In the genomic region with DNA sequence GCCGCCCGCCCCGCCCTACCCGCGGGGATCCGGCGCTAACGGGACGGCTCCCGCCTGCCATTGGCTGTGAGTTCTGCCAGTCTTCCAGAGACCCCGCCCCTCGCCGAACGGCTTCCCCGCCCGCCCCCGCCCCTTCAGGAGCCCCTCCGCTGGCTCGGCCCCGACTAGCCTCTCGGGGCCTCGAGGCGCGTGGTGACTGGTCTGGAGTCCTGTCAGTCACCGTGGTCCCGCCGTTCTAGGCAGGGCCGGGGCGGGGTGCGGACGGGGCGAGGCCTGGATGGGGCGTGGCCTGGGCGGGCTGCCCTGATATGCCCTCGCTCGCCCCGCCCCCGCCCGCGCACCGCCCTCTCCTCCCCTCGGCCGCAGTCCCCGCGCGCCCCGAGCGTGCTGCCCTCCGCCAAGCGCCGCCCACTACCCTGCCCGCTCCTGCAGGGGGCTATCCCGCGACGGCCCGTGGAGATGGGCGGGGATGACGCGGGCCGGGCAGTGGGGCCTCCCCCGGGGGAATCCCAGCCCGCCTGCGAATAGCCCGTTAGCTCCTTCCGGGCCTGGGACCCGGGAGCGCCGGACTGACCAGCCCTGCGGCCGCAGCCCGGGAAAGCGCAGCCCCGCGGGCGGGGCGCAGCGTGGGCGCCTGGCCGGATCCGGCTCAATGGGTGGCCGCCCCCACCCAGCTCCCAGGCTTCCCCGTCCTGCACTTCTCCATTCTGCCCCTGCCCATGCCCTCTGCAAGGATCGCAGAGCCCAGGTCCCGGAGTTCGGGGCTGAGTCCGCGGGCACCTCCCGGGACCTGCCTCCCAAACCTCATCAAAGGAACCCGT, we compare ENCODE assay signal across 1 cellular context.
TF ChIP-seq lines count a peak whose summit lies in the region.

No MANE protein-coding gene starts in this region.

TF ChIP-seq in GM12878, 131 proteins besides CTCF, POLR2A, EP300 and RAD21 (continued from another document and continues in another):
- no peak for TF ChIP-seq CUX1 (IDR thresholded peaks at IDR 0.05; ENCODE audit: insufficient replicate concordance, low read depth, low read length)
- TF ChIP-seq SMC3 (IDR thresholded peaks at IDR 0.05; ENCODE audit: borderline replicate concordance, low read length): no peak
- no peak for TF ChIP-seq HDAC2 (IDR thresholded peaks at IDR 0.05)
- no peak for TF ChIP-seq YBX1 (IDR thresholded peaks at IDR 0.05)
- TF ChIP-seq SPI1 (IDR thresholded peaks at IDR 0.05; ENCODE audit: borderline replicate concordance, insufficient read depth, low read depth, low read length): peak; percentile 57
- TF ChIP-seq HDAC6 (IDR thresholded peaks at IDR 0.05; ENCODE audit: unreplicated experiment): no peak
- peak; percentile 11; the same call in 1 of the 2 replicates for TF ChIP-seq BCL11A (IDR thresholded peaks at IDR 0.05; ENCODE audit: low read depth, low read length)
- TF ChIP-seq ASH2L (IDR thresholded peaks at IDR 0.05; ENCODE audit: borderline replicate concordance, low read depth): no peak
- peak; percentile 67; the same call in 1 of the 2 replicates for TF ChIP-seq ZNF592 (IDR thresholded peaks at IDR 0.05)
- no peak for TF ChIP-seq ZNF622 (IDR thresholded peaks at IDR 0.05)
- TF ChIP-seq YY1 (IDR thresholded peaks at IDR 0.05; ENCODE audit: low read depth, low read length): peak; percentile 18; the same call in 1 of the 2 replicates
- TF ChIP-seq ZBED1 (IDR thresholded peaks at IDR 0.05; ENCODE audit: borderline replicate concordance): no peak
- no peak for TF ChIP-seq MYC (IDR thresholded peaks at IDR 0.05; ENCODE audit: insufficient read depth, insufficient read length, insufficient replicate concordance, low read length, severe bottlenecking)
- no peak for TF ChIP-seq MEF2A (IDR thresholded peaks at IDR 0.05; ENCODE audit: insufficient read depth, low read depth, low read length)
- no peak for TF ChIP-seq SREBF1 (IDR thresholded peaks at IDR 0.05; ENCODE audit: low read length)
- peak; percentile 73 for TF ChIP-seq TBL1XR1 (IDR thresholded peaks at IDR 0.05; ENCODE audit: low read depth, low read length)
- no peak for TF ChIP-seq ZNF384 (IDR thresholded peaks at IDR 0.05; ENCODE audit: borderline replicate concordance, low read depth, low read length)
- peak; percentile 28; the same call in 1 of the 2 replicates for TF ChIP-seq RUNX3 (IDR thresholded peaks at IDR 0.05; ENCODE audit: low read length)
- peak; percentile 96 for TF ChIP-seq LARP7 (IDR thresholded peaks at IDR 0.05)
- TF ChIP-seq POLR2AphosphoS2 (IDR thresholded peaks at IDR 0.05; ENCODE audit: low read depth, low read length): no peak
- 0 out of 2 replicates have a peak, but pooled peaks have one; percentile 19 for TF ChIP-seq IRF4 (IDR thresholded peaks at IDR 0.05; ENCODE audit: low read depth, low read length)
- peak; percentile 87 for TF ChIP-seq NR2F1 (conservative IDR thresholded peaks at IDR 0.05)
- TF ChIP-seq CBX3 (IDR thresholded peaks at IDR 0.05; ENCODE audit: borderline replicate concordance, low read depth): no peak
- no peak for TF ChIP-seq SUZ12 (IDR thresholded peaks at IDR 0.05; ENCODE audit: unreplicated experiment)
- TF ChIP-seq IRF5 (IDR thresholded peaks at IDR 0.05; ENCODE audit: borderline replicate concordance): no peak
- peak; percentile 61 for TF ChIP-seq CHD2 (IDR thresholded peaks at IDR 0.05; ENCODE audit: borderline replicate concordance, low read depth, low read length)
- no peak for TF ChIP-seq USF1 (IDR thresholded peaks at IDR 0.05; ENCODE audit: borderline replicate concordance, extremely low read length, insufficient read depth, low read depth, low read length)
- TF ChIP-seq IKZF1 (conservative IDR thresholded peaks at IDR 0.05): peak; percentile 98
- TF ChIP-seq NFYA (IDR thresholded peaks at IDR 0.05; ENCODE audit: borderline replicate concordance, low read depth, low read length): no peak
- peak; percentile 58 for TF ChIP-seq ZSCAN29 (IDR thresholded peaks at IDR 0.05)
- TF ChIP-seq, protein P1, sequence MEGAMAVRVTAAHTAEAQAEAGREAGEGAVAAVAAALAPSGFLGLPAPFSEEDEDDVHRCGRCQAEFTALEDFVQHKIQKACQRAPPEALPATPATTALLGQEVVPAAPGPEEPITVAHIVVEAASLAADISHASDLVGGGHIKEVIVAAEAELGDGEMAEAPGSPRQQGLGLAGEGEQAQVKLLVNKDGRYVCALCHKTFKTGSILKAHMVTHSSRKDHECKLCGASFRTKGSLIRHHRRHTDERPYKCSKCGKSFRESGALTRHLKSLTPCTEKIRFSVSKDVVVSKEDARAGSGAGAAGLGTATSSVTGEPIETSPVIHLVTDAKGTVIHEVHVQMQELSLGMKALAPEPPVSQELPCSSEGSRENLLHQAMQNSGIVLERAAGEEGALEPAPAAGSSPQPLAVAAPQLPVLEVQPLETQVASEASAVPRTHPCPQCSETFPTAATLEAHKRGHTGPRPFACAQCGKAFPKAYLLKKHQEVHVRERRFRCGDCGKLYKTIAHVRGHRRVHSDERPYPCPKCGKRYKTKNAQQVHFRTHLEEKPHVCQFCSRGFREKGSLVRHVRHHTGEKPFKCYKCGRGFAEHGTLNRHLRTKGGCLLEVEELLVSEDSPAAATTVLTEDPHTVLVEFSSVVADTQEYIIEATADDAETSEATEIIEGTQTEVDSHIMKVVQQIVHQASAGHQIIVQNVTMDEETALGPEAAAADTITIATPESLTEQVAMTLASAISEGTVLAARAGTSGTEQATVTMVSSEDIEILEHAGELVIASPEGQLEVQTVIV (IDR thresholded peaks at IDR 0.05; ENCODE audit: borderline replicate concordance, partially characterized antibody): no peak
- peak; percentile 37; the same call in 1 of the 2 replicates for TF ChIP-seq MXI1 (IDR thresholded peaks at IDR 0.05; ENCODE audit: low read depth, low read length)
- TF ChIP-seq HDGF (IDR thresholded peaks at IDR 0.05): no peak
- no peak for TF ChIP-seq SIN3A (IDR thresholded peaks at IDR 0.05; ENCODE audit: low read depth, low read length)
- TF ChIP-seq, protein P2, sequence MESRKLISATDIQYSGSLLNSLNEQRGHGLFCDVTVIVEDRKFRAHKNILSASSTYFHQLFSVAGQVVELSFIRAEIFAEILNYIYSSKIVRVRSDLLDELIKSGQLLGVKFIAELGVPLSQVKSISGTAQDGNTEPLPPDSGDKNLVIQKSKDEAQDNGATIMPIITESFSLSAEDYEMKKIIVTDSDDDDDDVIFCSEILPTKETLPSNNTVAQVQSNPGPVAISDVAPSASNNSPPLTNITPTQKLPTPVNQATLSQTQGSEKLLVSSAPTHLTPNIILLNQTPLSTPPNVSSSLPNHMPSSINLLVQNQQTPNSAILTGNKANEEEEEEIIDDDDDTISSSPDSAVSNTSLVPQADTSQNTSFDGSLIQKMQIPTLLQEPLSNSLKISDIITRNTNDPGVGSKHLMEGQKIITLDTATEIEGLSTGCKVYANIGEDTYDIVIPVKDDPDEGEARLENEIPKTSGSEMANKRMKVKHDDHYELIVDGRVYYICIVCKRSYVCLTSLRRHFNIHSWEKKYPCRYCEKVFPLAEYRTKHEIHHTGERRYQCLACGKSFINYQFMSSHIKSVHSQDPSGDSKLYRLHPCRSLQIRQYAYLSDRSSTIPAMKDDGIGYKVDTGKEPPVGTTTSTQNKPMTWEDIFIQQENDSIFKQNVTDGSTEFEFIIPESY (IDR thresholded peaks at IDR 0.05): no peak
- TF ChIP-seq STAT3 (IDR thresholded peaks at IDR 0.05; ENCODE audit: low read depth, low read length): no peak
- TF ChIP-seq RB1 (IDR thresholded peaks at IDR 0.05; ENCODE audit: borderline replicate concordance): peak; percentile 91
- peak; percentile 27; the same call in 1 of the 2 replicates for TF ChIP-seq NR2C1 (IDR thresholded peaks at IDR 0.05)
- TF ChIP-seq SMAD5 (IDR thresholded peaks at IDR 0.05; ENCODE audit: low read depth): no peak
- peak; percentile 56 for TF ChIP-seq CREB1 (IDR thresholded peaks at IDR 0.05; ENCODE audit: low read depth)
- TF ChIP-seq PML (IDR thresholded peaks at IDR 0.05; ENCODE audit: low read length): no peak
- no peak for TF ChIP-seq SRF (IDR thresholded peaks at IDR 0.05; ENCODE audit: low read depth in 2 of 2, low read length in 2 of 2)
- no peak for TF ChIP-seq BCL3 (IDR thresholded peaks at IDR 0.05; ENCODE audit: borderline replicate concordance, insufficient read depth, low read depth, low read length, poor library complexity, severe bottlenecking)
- no peak for TF ChIP-seq KAT2A (conservative IDR thresholded peaks at IDR 0.05; ENCODE audit: control insufficient read depth, low read depth, low read length)
- TF ChIP-seq ZNF217 (IDR thresholded peaks at IDR 0.05): peak; percentile 90
- no peak for TF ChIP-seq SUPT20H (IDR thresholded peaks at IDR 0.05; ENCODE audit: borderline replicate concordance, control insufficient read depth, low read depth, low read length)
